ENCODE assay signal across 9 cellular contexts in the genomic region with DNA sequence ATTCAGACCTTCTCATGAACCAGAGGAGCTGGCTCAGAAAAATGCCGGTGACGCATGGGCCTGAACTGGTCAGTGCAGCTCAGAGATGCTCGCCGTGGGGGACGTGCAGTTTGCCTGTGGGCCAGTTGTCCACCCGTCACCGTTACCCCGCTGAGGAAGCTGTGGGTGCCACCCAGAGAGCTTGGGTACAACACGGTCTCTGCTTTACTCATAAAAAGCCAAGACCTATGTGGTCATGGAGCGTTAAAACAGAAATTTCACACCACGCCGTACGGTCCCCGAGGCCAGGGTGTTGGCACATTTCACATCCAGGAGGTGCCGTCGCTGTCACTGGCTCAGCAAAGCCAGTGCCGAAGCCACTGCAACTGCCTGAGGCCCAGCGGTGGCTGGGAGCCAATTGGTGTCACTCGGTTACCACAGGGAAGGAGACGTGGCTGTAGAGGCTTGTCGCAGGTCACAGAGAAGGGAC.
DNase-seq lines count a peak whose midpoint lies in the region; ATAC-seq and TF ChIP-seq lines count a peak whose summit lies in the region.
"Had no signal": no experiment of that assay in that cellular context is flagged by ENCODE, and none has a peak within 500 bp of the region (broad histone marks: within the 10 kb centered on the region; RNA-seq: fewer than 3 reads in every experiment).

No MANE protein-coding gene starts in this region.

- CTCF ChIA-PET in HEK293T (lab: Yijun Ruan, JAX), result no interaction called here

- H3K4me1 ChIP-seq in upper lobe of left lung, result peaks cover 38 to 57% (median 41%) of the 10 kb centered on the region in 4 donors

- no peaks in the 10 kb centered on the region for H3K36me3 ChIP-seq in upper lobe of left lung

- DNase-seq in EL, result peak; percentile 71
- peak; percentile 87 for DNase-seq in RPMI7951 (ENCODE audit: low read depth)
- peak; percentile 81 for DNase-seq in activated naive CD8-positive, alpha-beta T cell treated with anti-CD3 and anti-CD28 coated beads, Interleukin-2, amount 50 U/mL, for 24 hours
- peak; percentile 55 for DNase-seq in naive B cell
- DNase-seq in upper lobe of left lung, result peak; percentile 73 to 87
- DNase-seq in HEK293T (ENCODE audit: extremely low spot score), result no peak
- DNase-seq in anterior cingulate cortex (lab: John Stamatoyannopoulos, UW), result no peak

- H3K9me3 ChIP-seq in upper lobe of left lung, result no peaks in the 10 kb centered on the region

- peak in 3 of 4 donors; percentile 7 to 75 (median 33) for TF ChIP-seq EP300 in upper lobe of left lung (IDR thresholded peaks at IDR 0.05)

- H3K27ac ChIP-seq in upper lobe of left lung, result peak overlapping the region; percentile 89 to 92 (median 92)

- H3K4me3 ChIP-seq in upper lobe of left lung, result peak overlapping the region in 1 of 4 donors; percentile 2

- H3K4me3 Mint-ChIP-seq in activated naive CD8-positive, alpha-beta T cell treated with anti-CD3 and anti-CD28 coated beads, Interleukin-2, amount 50 U/mL, for 24 hours, result peak overlapping the region; percentile 65
- peak overlapping the region; percentile 77 to 97 (median 90) for H3K4me3 Mint-ChIP-seq in naive B cell

- ATAC-seq in activated naive CD8-positive, alpha-beta T cell treated with anti-CD3 and anti-CD28 coated beads, Interleukin-2, amount 50 U/mL, for 24 hours, result peak; percentile 80
- ATAC-seq in naive B cell (ENCODE audit: low read depth in 2 of 2), result peak; percentile 63 to 65
- ATAC-seq in upper lobe of left lung (ENCODE audit: low FRiP score in 2 of 2), result peak; percentile 40 to 41
- no peak for ATAC-seq in GM21737 (IDR thresholded peaks at IDR 0.05; ENCODE audit: unreplicated experiment)

- POLR2A ChIA-PET in HEK293T (lab: Yijun Ruan, JAX), result no interaction called here

- peak overlapping the region; percentile 98 for H3K27ac Mint-ChIP-seq in activated naive CD8-positive, alpha-beta T cell treated with anti-CD3 and anti-CD28 coated beads, Interleukin-2, amount 50 U/mL, for 24 hours
- peak overlapping the region; percentile 94 to 99 (median 98) for H3K27ac Mint-ChIP-seq in naive B cell

- H3K27me3 ChIP-seq in upper lobe of left lung, result no peaks in the 10 kb centered on the region
- H3K27me3 ChIP-seq: dorsolateral prefrontal cortex had no signal

- TF ChIP-seq CTCF in upper lobe of left lung (IDR thresholded peaks at IDR 0.05), result peak in 1 of 6 experiments; percentile 14

- peak in 2 of 4 donors; percentile 9 to 60 for TF ChIP-seq POLR2A in upper lobe of left lung (IDR thresholded peaks at IDR 0.05)

- peaks cover 1% of the 10 kb centered on the region for H3K27me3 Mint-ChIP-seq in activated naive CD8-positive, alpha-beta T cell treated with anti-CD3 and anti-CD28 coated beads, Interleukin-2, amount 50 U/mL, for 24 hours
- H3K27me3 Mint-ChIP-seq in naive B cell, result peaks cover 0 to 2% (median 0%) of the 10 kb centered on the region in 3 donors

- H3K36me3 Mint-ChIP-seq in activated naive CD8-positive, alpha-beta T cell treated with anti-CD3 and anti-CD28 coated beads, Interleukin-2, amount 50 U/mL, for 24 hours (ENCODE audit: low read depth), result no peaks in the 10 kb centered on the region
- H3K36me3 Mint-ChIP-seq in naive B cell, result no peaks in the 10 kb centered on the region

- no peaks in the 10 kb centered on the region for H3K9me3 Mint-ChIP-seq in activated naive CD8-positive, alpha-beta T cell treated with anti-CD3 and anti-CD28 coated beads, Interleukin-2, amount 50 U/mL, for 24 hours
- H3K9me3 Mint-ChIP-seq in naive B cell, result no peaks in the 10 kb centered on the region

- 51 to 61% methylated on average over 18 to 21 of the region's 21 CpGs for WGBS in upper lobe of left lung, 2 donors

- H3K4me1 Mint-ChIP-seq in activated naive CD8-positive, alpha-beta T cell treated with anti-CD3 and anti-CD28 coated beads, Interleukin-2, amount 50 U/mL, for 24 hours, result peaks cover 60% of the 10 kb centered on the region
- peaks cover 25 to 38% (median 29%) of the 10 kb centered on the region in 3 donors for H3K4me1 Mint-ChIP-seq in naive B cell

TF ChIP-seq in HEK293T, 16 proteins besides CTCF, POLR2A, EP300 and RAD21:
- no peak for TF ChIP-seq CTBP1 (IDR thresholded peaks at IDR 0.05; ENCODE audit: borderline replicate concordance)
- no peak for TF ChIP-seq FOXM1 (IDR thresholded peaks at IDR 0.05; ENCODE audit: borderline replicate concordance)
- TF ChIP-seq ZNF384 (IDR thresholded peaks at IDR 0.05), result no peak
- TF ChIP-seq HDGF (IDR thresholded peaks at IDR 0.05; ENCODE audit: borderline replicate concordance), result no peak
TF ChIP-seq in HEK293T: peak in this region for 0.

Comparison
In these comparisons a context has a peak if more than half of its experiments do, and no peak if none do; other contexts are left out.
1. DNase-seq: peak in EL (single experiment), RPMI7951 (single experiment), activated naive CD8-positive, alpha-beta T cell treated with anti-CD3 and anti-CD28 coated beads, Interleukin-2, amount 50 U/mL, for 24 hours (single experiment), naive B cell (single experiment) and upper lobe of left lung (2 of 2); none in HEK293T (single experiment) and anterior cingulate cortex (0 of 58).